1 cellular context compared by ENCODE assay signal in genomic region chr17:55444471-55445441, GRCh38.
TF ChIP-seq lines count a peak whose summit lies in the region.

No MANE protein-coding gene starts in this region.

TF ChIP-seq in GM12878, 131 proteins besides CTCF, POLR2A, EP300 and RAD21 (continued from another document and continues in another):
- TF ChIP-seq, protein P1, sequence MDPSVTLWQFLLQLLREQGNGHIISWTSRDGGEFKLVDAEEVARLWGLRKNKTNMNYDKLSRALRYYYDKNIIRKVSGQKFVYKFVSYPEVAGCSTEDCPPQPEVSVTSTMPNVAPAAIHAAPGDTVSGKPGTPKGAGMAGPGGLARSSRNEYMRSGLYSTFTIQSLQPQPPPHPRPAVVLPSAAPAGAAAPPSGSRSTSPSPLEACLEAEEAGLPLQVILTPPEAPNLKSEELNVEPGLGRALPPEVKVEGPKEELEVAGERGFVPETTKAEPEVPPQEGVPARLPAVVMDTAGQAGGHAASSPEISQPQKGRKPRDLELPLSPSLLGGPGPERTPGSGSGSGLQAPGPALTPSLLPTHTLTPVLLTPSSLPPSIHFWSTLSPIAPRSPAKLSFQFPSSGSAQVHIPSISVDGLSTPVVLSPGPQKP (IDR thresholded peaks at IDR 0.05; ENCODE audit: low read depth, low read length) = 0 out of 2 replicates have a peak, but pooled peaks have one; percentile 36
- no peak for TF ChIP-seq TCF12 (IDR thresholded peaks at IDR 0.05; ENCODE audit: low read depth, low read length)
- TF ChIP-seq BACH1 (IDR thresholded peaks at IDR 0.05; ENCODE audit: borderline replicate concordance) = peak; percentile 66; the same call in 1 of the 2 replicates
- TF ChIP-seq, protein P2, sequence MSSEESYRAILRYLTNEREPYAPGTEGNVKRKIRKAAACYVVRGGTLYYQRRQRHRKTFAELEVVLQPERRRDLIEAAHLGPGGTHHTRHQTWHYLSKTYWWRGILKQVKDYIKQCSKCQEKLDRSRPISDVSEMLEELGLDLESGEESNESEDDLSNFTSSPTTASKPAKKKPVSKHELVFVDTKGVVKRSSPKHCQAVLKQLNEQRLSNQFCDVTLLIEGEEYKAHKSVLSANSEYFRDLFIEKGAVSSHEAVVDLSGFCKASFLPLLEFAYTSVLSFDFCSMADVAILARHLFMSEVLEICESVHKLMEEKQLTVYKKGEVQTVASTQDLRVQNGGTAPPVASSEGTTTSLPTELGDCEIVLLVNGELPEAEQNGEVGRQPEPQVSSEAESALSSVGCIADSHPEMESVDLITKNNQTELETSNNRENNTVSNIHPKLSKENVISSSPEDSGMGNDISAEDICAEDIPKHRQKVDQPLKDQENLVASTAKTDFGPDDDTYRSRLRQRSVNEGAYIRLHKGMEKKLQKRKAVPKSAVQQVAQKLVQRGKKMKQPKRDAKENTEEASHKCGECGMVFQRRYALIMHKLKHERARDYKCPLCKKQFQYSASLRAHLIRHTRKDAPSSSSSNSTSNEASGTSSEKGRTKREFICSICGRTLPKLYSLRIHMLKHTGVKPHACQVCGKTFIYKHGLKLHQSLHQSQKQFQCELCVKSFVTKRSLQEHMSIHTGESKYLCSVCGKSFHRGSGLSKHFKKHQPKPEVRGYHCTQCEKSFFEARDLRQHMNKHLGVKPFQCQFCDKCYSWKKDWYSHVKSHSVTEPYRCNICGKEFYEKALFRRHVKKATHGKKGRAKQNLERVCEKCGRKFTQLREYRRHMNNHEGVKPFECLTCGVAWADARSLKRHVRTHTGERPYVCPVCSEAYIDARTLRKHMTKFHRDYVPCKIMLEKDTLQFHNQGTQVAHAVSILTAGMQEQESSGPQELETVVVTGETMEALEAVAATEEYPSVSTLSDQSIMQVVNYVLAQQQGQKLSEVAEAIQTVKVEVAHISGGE (CRISPR knock-in tag; IDR thresholded peaks at IDR 0.05) = no peak
- no peak for TF ChIP-seq GABPA (IDR thresholded peaks at IDR 0.05; ENCODE audit: low read depth)
- peak; percentile 7; the same call in 1 of the 2 replicates for TF ChIP-seq SMARCA5 (IDR thresholded peaks at IDR 0.05)
- TF ChIP-seq ETV6 (conservative IDR thresholded peaks at IDR 0.05 in 1 of 2, IDR thresholded peaks at IDR 0.05 in 1 of 2; ENCODE audit: borderline replicate concordance in 1 of 2, low read depth in 1 of 2) = peak in 1 of 2 experiments; percentile 90; a peak in 2 of 4 replicates
- peak; percentile 56 for TF ChIP-seq NFIC (IDR thresholded peaks at IDR 0.05; ENCODE audit: low read depth, low read length)
- no peak for TF ChIP-seq CHD4 (IDR thresholded peaks at IDR 0.05)
- TF ChIP-seq NBN (IDR thresholded peaks at IDR 0.05) = 0 out of 2 replicates have a peak, but pooled peaks have one; percentile 42
- no peak for TF ChIP-seq EZH2 (IDR thresholded peaks at IDR 0.05; ENCODE audit: borderline replicate concordance, control insufficient read depth, low read depth, low read length)
- peak; percentile 57; the same call in 1 of the 2 replicates for TF ChIP-seq BCL11A (IDR thresholded peaks at IDR 0.05; ENCODE audit: low read depth, low read length)
- no peak for TF ChIP-seq SMAD1 (IDR thresholded peaks at IDR 0.05; ENCODE audit: low read depth, partially characterized antibody)
- peak; percentile 85 for TF ChIP-seq IKZF1 (conservative IDR thresholded peaks at IDR 0.05)
- no peak for TF ChIP-seq FOS (IDR thresholded peaks at IDR 0.05; ENCODE audit: borderline replicate concordance, extremely low read depth, insufficient read length)
- TF ChIP-seq, protein P3, sequence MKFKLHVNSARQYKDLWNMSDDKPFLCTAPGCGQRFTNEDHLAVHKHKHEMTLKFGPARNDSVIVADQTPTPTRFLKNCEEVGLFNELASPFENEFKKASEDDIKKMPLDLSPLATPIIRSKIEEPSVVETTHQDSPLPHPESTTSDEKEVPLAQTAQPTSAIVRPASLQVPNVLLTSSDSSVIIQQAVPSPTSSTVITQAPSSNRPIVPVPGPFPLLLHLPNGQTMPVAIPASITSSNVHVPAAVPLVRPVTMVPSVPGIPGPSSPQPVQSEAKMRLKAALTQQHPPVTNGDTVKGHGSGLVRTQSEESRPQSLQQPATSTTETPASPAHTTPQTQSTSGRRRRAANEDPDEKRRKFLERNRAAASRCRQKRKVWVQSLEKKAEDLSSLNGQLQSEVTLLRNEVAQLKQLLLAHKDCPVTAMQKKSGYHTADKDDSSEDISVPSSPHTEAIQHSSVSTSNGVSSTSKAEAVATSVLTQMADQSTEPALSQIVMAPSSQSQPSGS (IDR thresholded peaks at IDR 0.05; ENCODE audit: low read length) = peak; percentile 49; the same call in 1 of the 2 replicates
- no peak for TF ChIP-seq RBBP5 (conservative IDR thresholded peaks at IDR 0.05)
- TF ChIP-seq RFX5 (IDR thresholded peaks at IDR 0.05; ENCODE audit: low read depth, low read length) = no peak
- TF ChIP-seq NRF1 (conservative IDR thresholded peaks at IDR 0.05; ENCODE audit: low read depth, low read length) = no peak
- peak; percentile 34 for TF ChIP-seq MTA2 (IDR thresholded peaks at IDR 0.05; ENCODE audit: low read depth)
- TF ChIP-seq NR2C1 (IDR thresholded peaks at IDR 0.05) = 0 out of 2 replicates have a peak, but pooled peaks have one; percentile 20
- no peak for TF ChIP-seq KLF5 (IDR thresholded peaks at IDR 0.05; ENCODE audit: partially characterized antibody)
- no peak for TF ChIP-seq HCFC1 (IDR thresholded peaks at IDR 0.05; ENCODE audit: low read length)
- TF ChIP-seq ZSCAN29 (IDR thresholded peaks at IDR 0.05) = no peak
- TF ChIP-seq CREM (IDR thresholded peaks at IDR 0.05; ENCODE audit: low read depth) = peak; percentile 22; the same call in 1 of the 2 replicates
- no peak for TF ChIP-seq SKIL (IDR thresholded peaks at IDR 0.05; ENCODE audit: low read depth, poor library complexity, severe bottlenecking)
- TF ChIP-seq SPI1 (IDR thresholded peaks at IDR 0.05; ENCODE audit: borderline replicate concordance, insufficient read depth, low read depth, low read length) = peak; percentile 86
- TF ChIP-seq ZNF24 (IDR thresholded peaks at IDR 0.05) = no peak
- no peak for TF ChIP-seq USF2 (IDR thresholded peaks at IDR 0.05; ENCODE audit: borderline replicate concordance, low read depth, low read length)
- no peak for TF ChIP-seq KAT2A (conservative IDR thresholded peaks at IDR 0.05; ENCODE audit: control insufficient read depth, low read depth, low read length)
- peak; percentile 67; the same call in 1 of the 2 replicates for TF ChIP-seq EED (IDR thresholded peaks at IDR 0.05; ENCODE audit: low read depth)
- no peak for TF ChIP-seq HDAC6 (IDR thresholded peaks at IDR 0.05; ENCODE audit: unreplicated experiment)
- no peak for TF ChIP-seq RELA (IDR thresholded peaks at IDR 0.05; ENCODE audit: borderline replicate concordance, partially characterized antibody)
- no peak for TF ChIP-seq MEF2B (IDR thresholded peaks at IDR 0.05; ENCODE audit: partially characterized antibody, poor library complexity, severe bottlenecking)
- TF ChIP-seq JUND (IDR thresholded peaks at IDR 0.05; ENCODE audit: low read depth, low read length) = 0 out of 2 replicates have a peak, but pooled peaks have one; percentile 26
- TF ChIP-seq ASH2L (IDR thresholded peaks at IDR 0.05; ENCODE audit: borderline replicate concordance, low read depth) = no peak
- TF ChIP-seq, protein P4, sequence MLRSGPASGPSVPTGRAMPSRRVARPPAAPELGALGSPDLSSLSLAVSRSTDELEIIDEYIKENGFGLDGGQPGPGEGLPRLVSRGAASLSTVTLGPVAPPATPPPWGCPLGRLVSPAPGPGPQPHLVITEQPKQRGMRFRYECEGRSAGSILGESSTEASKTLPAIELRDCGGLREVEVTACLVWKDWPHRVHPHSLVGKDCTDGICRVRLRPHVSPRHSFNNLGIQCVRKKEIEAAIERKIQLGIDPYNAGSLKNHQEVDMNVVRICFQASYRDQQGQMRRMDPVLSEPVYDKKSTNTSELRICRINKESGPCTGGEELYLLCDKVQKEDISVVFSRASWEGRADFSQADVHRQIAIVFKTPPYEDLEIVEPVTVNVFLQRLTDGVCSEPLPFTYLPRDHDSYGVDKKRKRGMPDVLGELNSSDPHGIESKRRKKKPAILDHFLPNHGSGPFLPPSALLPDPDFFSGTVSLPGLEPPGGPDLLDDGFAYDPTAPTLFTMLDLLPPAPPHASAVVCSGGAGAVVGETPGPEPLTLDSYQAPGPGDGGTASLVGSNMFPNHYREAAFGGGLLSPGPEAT (IDR thresholded peaks at IDR 0.05; ENCODE audit: low read depth) = peak; percentile 77
- peak; percentile 74 for TF ChIP-seq DPF2 (IDR thresholded peaks at IDR 0.05)
- TF ChIP-seq ZNF622 (IDR thresholded peaks at IDR 0.05) = no peak
- no peak for TF ChIP-seq PAX5 (IDR thresholded peaks at IDR 0.05; ENCODE audit: borderline replicate concordance, low read depth, low read length)
- TF ChIP-seq TBL1XR1 (IDR thresholded peaks at IDR 0.05; ENCODE audit: low read depth, low read length) = no peak
- no peak for TF ChIP-seq POLR2AphosphoS2 (IDR thresholded peaks at IDR 0.05; ENCODE audit: low read depth, low read length)
- no peak for TF ChIP-seq ZNF592 (IDR thresholded peaks at IDR 0.05)
- TF ChIP-seq PKNOX1 (IDR thresholded peaks at IDR 0.05) = peak; percentile 60
